Comparison of ENCODE assay signal across 24 cellular contexts in the genomic region with DNA sequence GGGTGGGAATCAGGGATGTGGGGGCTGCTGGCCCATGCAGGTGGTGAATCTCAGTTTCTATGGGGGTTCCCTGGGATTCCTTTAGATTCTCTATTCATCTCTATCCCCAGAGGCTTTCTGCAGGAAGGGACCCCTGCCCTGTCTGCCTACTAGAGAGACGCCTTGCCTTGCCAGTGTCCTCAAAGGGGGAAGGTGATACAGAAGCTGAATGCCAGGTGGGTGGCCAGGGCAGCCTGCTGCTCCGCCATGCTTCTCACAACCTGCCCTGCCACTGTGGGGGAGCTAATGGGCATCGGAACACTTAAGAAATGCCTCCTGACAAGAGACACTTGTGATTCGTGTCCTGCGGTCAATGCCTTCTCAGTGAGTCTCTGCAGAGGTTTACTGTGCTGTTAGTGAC.
DNase-seq lines count a peak whose midpoint lies in the region; ATAC-seq, FAIRE-seq and TF ChIP-seq lines count a peak whose summit lies in the region.
"Had no signal": no experiment of that assay in that cellular context is flagged by ENCODE, and none has a peak within 500 bp of the region (broad histone marks: within the 10 kb centered on the region; RNA-seq: fewer than 3 reads in every experiment).

No MANE protein-coding gene starts in this region.

- no peaks in the 10 kb centered on the region for H3K9me2 ChIP-seq in GM23338 (ENCODE audit: insufficient read depth)
- H3K9me2 ChIP-seq in hepatocyte (replicated peaks; ENCODE audit: insufficient read depth), result no peaks in the 10 kb centered on the region

- no peak overlapping the region for H3K27ac ChIP-seq in GM23338 (ENCODE audit: low read depth)
- no peak overlapping the region for H3K27ac ChIP-seq in H9 (ENCODE audit: insufficient read length, low read depth, low read length)
- H3K27ac ChIP-seq in H1 (ENCODE audit: low read depth, low read length), result no peak overlapping the region
- no peak overlapping the region for H3K27ac ChIP-seq in CD4-positive, alpha-beta memory T cell (ENCODE audit: low read depth, low read length)
- H3K27ac ChIP-seq in hepatocyte, result no peak overlapping the region
- H3K27ac ChIP-seq: BLaER1 had no signal

- no peaks in the 10 kb centered on the region for H3K27me3 ChIP-seq in GM23338 (ENCODE audit: insufficient read depth)
- H3K27me3 ChIP-seq in H9 (ENCODE audit: insufficient read depth, low read length), result no peaks in the 10 kb centered on the region
- no peaks in the 10 kb centered on the region for H3K27me3 ChIP-seq in H1 (replicated peaks in 1 of 4; ENCODE audit: control insufficient read depth in 3 of 4, extremely low read depth in 1 of 4, insufficient read depth in 3 of 4, low read length in 3 of 4)
- H3K27me3 ChIP-seq in CD4-positive, alpha-beta memory T cell (ENCODE audit: insufficient read depth, low read length), result no peaks in the 10 kb centered on the region
- H3K27me3 ChIP-seq in hepatocyte, result peaks cover 67% of the 10 kb centered on the region
- H3K27me3 ChIP-seq: BE2C, BLaER1 had no signal

- H2BK120ac ChIP-seq in H9 (ENCODE audit: low read depth, low read length, poor library complexity, severe bottlenecking) (no peak overlapping the region), H1 (replicated peaks; ENCODE audit: low read depth, low read length) (no peak overlapping the region)

- H3K27me3 Mint-ChIP-seq in GM23338 (ENCODE audit: insufficient read depth, low read depth, poor library complexity), result peaks cover 2% of the 10 kb centered on the region
- peaks cover 8% of the 10 kb centered on the region for H3K27me3 Mint-ChIP-seq in H9 (ENCODE audit: low read depth)
- H3K27me3 Mint-ChIP-seq in CD4-positive, alpha-beta memory T cell, result no peaks in the 10 kb centered on the region
- H3K27me3 Mint-ChIP-seq: CD4-positive, CD25-positive, alpha-beta regulatory T cell had no signal

- H3K23me2 ChIP-seq in H9 (ENCODE audit: insufficient read length, low read depth, low read length, poor library complexity, severe bottlenecking) (no peaks in the 10 kb centered on the region), H1 (ENCODE audit: low read depth, low read length) (no peaks in the 10 kb centered on the region)

- H3K79me2 ChIP-seq in GM23338 (replicated peaks; ENCODE audit: insufficient read depth) (no peaks in the 10 kb centered on the region), H9 (ENCODE audit: insufficient read depth, low read length) (no peaks in the 10 kb centered on the region), H1 (ENCODE audit: control insufficient read depth in 1 of 2, insufficient read depth in 2 of 2, low read length in 2 of 2) (no peaks in the 10 kb centered on the region), hepatocyte (no peaks in the 10 kb centered on the region)

- H3K56ac ChIP-seq in H9 (ENCODE audit: insufficient read length, low read depth, low read length), result no peak overlapping the region
- H3K56ac ChIP-seq in H1 (replicated peaks; ENCODE audit: insufficient read length, low read depth, low read length), result no peak overlapping the region

- FAIRE-seq in H1 (lab: Jason Lieb, UNC), result no peak
- FAIRE-seq: A204.1, D721Med, G401.6, GM12891 had no signal

- no peak for DNase-seq in GM23338 (ENCODE audit: low spot score)
- DNase-seq in H9, result no peak
- DNase-seq in H1 (ENCODE audit: low read depth in 1 of 2, low spot score in 2 of 2), result no peak
- peak; percentile 19 for DNase-seq in epithelial cell of esophagus (ENCODE audit: low read depth)
- no peak for DNase-seq in activated gamma-delta T cell (lab: John Stamatoyannopoulos, UW)
- DNase-seq in CD4-positive, alpha-beta memory T cell, result no peak
- DNase-seq in hepatocyte (ENCODE audit: low spot score), result no peak
- DNase-seq: 8988T; ACHN; BE2C; C1 segment of cervical spinal cord; Caco-2; Calu3; CD4-positive, CD25-positive, alpha-beta regulatory T cell; CD8-positive, alpha-beta T cell; DMS79 treated with DMSO at 0.1 percent for 48 hours; GF-D8 had no signal

- H2BK20ac ChIP-seq in H9 (ENCODE audit: low read depth, low read length, poor library complexity, severe bottlenecking), result no peak overlapping the region
- H2BK20ac ChIP-seq in H1 (ENCODE audit: low read length), result no peak overlapping the region

- no peak overlapping the region for H2BK15ac ChIP-seq in H9 (ENCODE audit: low read depth, low read length)
- no peak overlapping the region for H2BK15ac ChIP-seq in H1 (ENCODE audit: low read length)

- no peak overlapping the region for H3K4me3 Mint-ChIP-seq in GM23338
- H3K4me3 Mint-ChIP-seq in H9, result no peak overlapping the region
- no peak overlapping the region for H3K4me3 Mint-ChIP-seq in CD4-positive, alpha-beta memory T cell
- H3K4me3 Mint-ChIP-seq: CD14-positive monocyte; CD4-positive, CD25-positive, alpha-beta regulatory T cell; CD8-positive, alpha-beta T cell had no signal

- H3K4ac ChIP-seq in H9 (ENCODE audit: low read depth, low read length) (no peak overlapping the region), H1 (replicated peaks; ENCODE audit: insufficient read length, low read depth, low read length) (no peak overlapping the region)

- H3K27ac Mint-ChIP-seq in GM23338 (no peak overlapping the region), H9 (no peak overlapping the region)
- no peak overlapping the region for H3K27ac Mint-ChIP-seq in CD4-positive, alpha-beta memory T cell
- H3K27ac Mint-ChIP-seq: CD14-positive monocyte; CD4-positive, CD25-positive, alpha-beta regulatory T cell; CD8-positive, alpha-beta T cell had no signal

- H3K4me1 ChIP-seq in GM23338 (ENCODE audit: insufficient read depth), result peaks cover 16% of the 10 kb centered on the region
- peaks cover under 1% of the 10 kb centered on the region; the same call in 1 of the 2 replicates for H3K4me1 ChIP-seq in H9 (ENCODE audit: insufficient read depth, low read length)
- peaks cover 3 to 6% (median 5%) of the 10 kb centered on the region in 4 experiments; a peak in 6 of 7 replicates for H3K4me1 ChIP-seq in H1 (replicated peaks in 1 of 4; ENCODE audit: control insufficient read depth in 3 of 4, insufficient read depth in 4 of 4, low read length in 3 of 4)
- no peaks in the 10 kb centered on the region for H3K4me1 ChIP-seq in CD4-positive, alpha-beta memory T cell (ENCODE audit: insufficient read depth, low read length)
- no peaks in the 10 kb centered on the region for H3K4me1 ChIP-seq in hepatocyte (ENCODE audit: insufficient read depth)
- H3K4me1 ChIP-seq: BE2C, BLaER1 had no signal

- H2BK12ac ChIP-seq in H9 (ENCODE audit: insufficient read length, low read depth, low read length) (no peak overlapping the region), H1 (ENCODE audit: low read depth, low read length) (peak overlapping the region; percentile 27; the same call in 1 of the 2 replicates)

- H3K4me2 ChIP-seq in GM23338 (no peak overlapping the region), H9 (ENCODE audit: insufficient read depth, insufficient read length, low read length) (no peak overlapping the region), H1 (ENCODE audit: insufficient read depth in 1 of 2, low read depth in 2 of 2, low read length in 2 of 2) (no peak overlapping the region), hepatocyte (no peak overlapping the region)
- H3K4me2 ChIP-seq: BLaER1 had no signal

- no peak for TF ChIP-seq POLR2A in H1 (IDR thresholded peaks at IDR 0.05; ENCODE audit: control extremely low read depth in 1 of 2, low read depth in 2 of 2, low read length in 2 of 2)

- intact Hi-C loops in CD4-positive, alpha-beta memory T cell (cut with micrococcal nuclease), result no loop called here

- H4K8ac ChIP-seq in H9 (replicated peaks; ENCODE audit: insufficient read length, low read depth, low read length) (peak overlapping the region; percentile 79), H1 (ENCODE audit: extremely low read depth, insufficient read depth, low read length) (no peak overlapping the region)

- H3K18ac ChIP-seq in H9 (ENCODE audit: insufficient read length, low read depth, low read length), result no peak overlapping the region
- no peak overlapping the region for H3K18ac ChIP-seq in H1 (ENCODE audit: extremely low read depth, low read length)

- H3K23ac ChIP-seq in H9 (ENCODE audit: insufficient read length, low read depth, low read length) (no peak overlapping the region), H1 (ENCODE audit: insufficient read length) (no peak overlapping the region)

- WGBS in H9 (ENCODE audit: extremely low coverage, insufficient read length, low lambda C conversion rate), result no CpG with 5 or more reads among the region's 5 CpGs
- WGBS in H1 (ENCODE audit: extremely low coverage in 1 of 2, insufficient coverage in 1 of 2, insufficient read length in 1 of 2, insufficient replicate concordance in 2 of 2, low coverage in 1 of 2, low lambda C conversion rate in 2 of 2, missing lambda C conversion rate in 1 of 2), 2 experiments, result 89% methylated on average over 5 of the region's 5 CpGs; no CpG with 5 or more reads in 1 of the 2 experiments
- 91% methylated on average over 5 of the region's 5 CpGs for WGBS in hepatocyte (ENCODE audit: low lambda C conversion rate, missing lambda C conversion rate)

- H3K9me3 ChIP-seq in H9 (ENCODE audit: control insufficient read depth, low read depth, low read length) (no peaks in the 10 kb centered on the region), H1 (ENCODE audit: insufficient read depth in 2 of 2, low read depth in 1 of 2, low read length in 1 of 2) (no peaks in the 10 kb centered on the region), hepatocyte (ENCODE audit: low read depth) (no peaks in the 10 kb centered on the region)
- no peaks in the 10 kb centered on the region for H3K9me3 ChIP-seq in CD4-positive, alpha-beta memory T cell (ENCODE audit: control insufficient read depth in 1 of 2, low read length in 2 of 2)
- H3K9me3 ChIP-seq: BE2C, BLaER1, Caco-2 had no signal

- CTCF ChIA-PET in H1 (lab: Charles Lee; ENCODE audit: partially characterized antibody), result no interaction called here
- CTCF ChIA-PET in CD4-positive, alpha-beta memory T cell (lab: Charles Lee; ENCODE audit: partially characterized antibody), result no interaction called here

- TF ChIP-seq CTCF in GM23338 (conservative IDR thresholded peaks at IDR 0.05; ENCODE audit: low read depth in 2 of 2), result no peak
- no peak for TF ChIP-seq CTCF in H9 (conservative IDR thresholded peaks at IDR 0.05)
- no peak for TF ChIP-seq CTCF in H1 (IDR thresholded peaks at IDR 0.05; ENCODE audit: control extremely low read depth in 1 of 3, insufficient read depth in 1 of 3, low read depth in 1 of 3, low read length in 3 of 3)
- TF ChIP-seq CTCF in epithelial cell of esophagus (IDR thresholded peaks at IDR 0.05; ENCODE audit: insufficient read depth, low read depth, low read length, missing control alignments), result no peak
- no peak for TF ChIP-seq CTCF in hepatocyte (IDR thresholded peaks at IDR 0.05; ENCODE audit: poor library complexity)

- POLR2A ChIA-PET in H1 (lab: Charles Lee; ENCODE audit: partially characterized antibody), result no interaction called here
- POLR2A ChIA-PET in CD4-positive, alpha-beta memory T cell (lab: Charles Lee; ENCODE audit: partially characterized antibody), result no interaction called here

- H3K9me3 Mint-ChIP-seq in GM23338, result no peaks in the 10 kb centered on the region
- no peaks in the 10 kb centered on the region; a peak in 1 of 5 replicates for H3K9me3 Mint-ChIP-seq in H9
- H3K9me3 Mint-ChIP-seq in CD4-positive, alpha-beta memory T cell, result peaks cover 0 to 2% (median 0%) of the 10 kb centered on the region in 8 donors
- H3K9me3 Mint-ChIP-seq: CD14-positive monocyte; CD4-positive, CD25-positive, alpha-beta regulatory T cell; CD8-positive, alpha-beta T cell had no signal

- H3K36me3 Mint-ChIP-seq in GM23338 (ENCODE audit: low read depth), result no peaks in the 10 kb centered on the region
- no peaks in the 10 kb centered on the region for H3K36me3 Mint-ChIP-seq in H9 (ENCODE audit: insufficient read depth in 1 of 3, low read depth in 3 of 3)
- H3K36me3 Mint-ChIP-seq in CD4-positive, alpha-beta memory T cell, result no peaks in the 10 kb centered on the region
- H3K36me3 Mint-ChIP-seq: CD14-positive monocyte; CD4-positive, CD25-positive, alpha-beta regulatory T cell; CD8-positive, alpha-beta T cell had no signal

- H4K5ac ChIP-seq in H9 (ENCODE audit: insufficient read length, low read depth, low read length) (no peak overlapping the region), H1 (ENCODE audit: insufficient read length, low read depth, low read length) (no peak overlapping the region)

- H4K91ac ChIP-seq in H9 (ENCODE audit: insufficient read length, low read depth, low read length) (no peak overlapping the region), H1 (replicated peaks; ENCODE audit: insufficient read length, low read length) (peak overlapping the region; percentile 52)

- no peaks in the 10 kb centered on the region for H3F3A ChIP-seq in GM23338 (replicated peaks; ENCODE audit: low read depth)

- H3K79me1 ChIP-seq in H9 (ENCODE audit: insufficient read depth, low read depth, low read length, poor library complexity, severe bottlenecking) (no peaks in the 10 kb centered on the region), H1 (ENCODE audit: low read depth, low read length) (no peaks in the 10 kb centered on the region)

- ATAC-seq in GM23338 (no peak), GM18868 (IDR thresholded peaks at IDR 0.05; ENCODE audit: unreplicated experiment) (no peak)
- ATAC-seq: CD8-positive, alpha-beta T cell had no signal

- no peak overlapping the region for H2AK5ac ChIP-seq in H9 (ENCODE audit: insufficient read length, low read length)
- H2AK5ac ChIP-seq in H1 (ENCODE audit: low read depth, low read length), result no peak overlapping the region

- H3K4me1 Mint-ChIP-seq in GM23338 (peaks cover 28% of the 10 kb centered on the region), H9 (peaks cover 29 to 34% of the 10 kb centered on the region in 2 experiments)
- no peaks in the 10 kb centered on the region for H3K4me1 Mint-ChIP-seq in CD4-positive, alpha-beta memory T cell
- H3K4me1 Mint-ChIP-seq: CD14-positive monocyte; CD4-positive, CD25-positive, alpha-beta regulatory T cell had no signal

- no peak overlapping the region for H3T11ph ChIP-seq in H9 (ENCODE audit: low read length)

- no peak for TF ChIP-seq EP300 in H1 (IDR thresholded peaks at IDR 0.05; ENCODE audit: borderline replicate concordance in 1 of 2, low read depth in 2 of 2, low read length in 2 of 2)

- H4K20me1 ChIP-seq in GM23338 (replicated peaks; ENCODE audit: insufficient read depth) (no peaks in the 10 kb centered on the region), H9 (ENCODE audit: control insufficient read depth, insufficient read depth, insufficient read length) (no peaks in the 10 kb centered on the region), H1 (replicated peaks in 1 of 2; ENCODE audit: control insufficient read depth in 1 of 2, insufficient read depth in 2 of 2, low read length in 2 of 2) (no peaks in the 10 kb centered on the region), hepatocyte (ENCODE audit: insufficient read depth, poor library complexity, severe bottlenecking) (no peaks in the 10 kb centered on the region)
- H4K20me1 ChIP-seq: BLaER1 had no signal

- H2BK5ac ChIP-seq in H9 (ENCODE audit: insufficient read length, low read length) (no peak overlapping the region), H1 (ENCODE audit: low read depth, low read length) (peak overlapping the region; percentile 1; the same call in 1 of the 2 replicates)

- H3K9ac ChIP-seq in H9 (ENCODE audit: extremely low read depth, insufficient read length, low read length) (no peak overlapping the region), H1 (replicated peaks in 1 of 4; ENCODE audit: extremely low read depth in 1 of 4, low read depth in 3 of 4, low read length in 3 of 4) (no peak overlapping the region)
- H3K9ac ChIP-seq: BLaER1 had no signal

- TF ChIP-seq RAD21 in H1 (IDR thresholded peaks at IDR 0.05 in 1 of 2, conservative IDR thresholded peaks at IDR 0.05 in 1 of 2; ENCODE audit: low read depth in 2 of 2, low read length in 2 of 2), result no peak

- H3K36me3 ChIP-seq in GM23338 (ENCODE audit: insufficient read depth) (no peaks in the 10 kb centered on the region), H1 (ENCODE audit: control insufficient read depth in 2 of 4, insufficient read depth in 4 of 4, low read length in 3 of 4) (no peaks in the 10 kb centered on the region), hepatocyte (replicated peaks; ENCODE audit: insufficient read depth, low read depth) (no peaks in the 10 kb centered on the region)
- H3K36me3 ChIP-seq in CD4-positive, alpha-beta memory T cell (ENCODE audit: insufficient read depth, low read length), result no peaks in the 10 kb centered on the region
- H3K36me3 ChIP-seq: BE2C, BLaER1 had no signal

- H2AFZ ChIP-seq in GM23338, result peak overlapping the region; percentile 77; the same call in 1 of the 2 replicates
- no peak overlapping the region for H2AFZ ChIP-seq in H9 (ENCODE audit: low read length)
- H2AFZ ChIP-seq in H1 (ENCODE audit: low read length), result 0 out of 2 replicates have a peak overlapping the region, but pooled peaks have one; percentile 58
- no peak overlapping the region for H2AFZ ChIP-seq in hepatocyte

- H3K4me3 ChIP-seq in GM23338 (no peak overlapping the region), H1 (ENCODE audit: extremely low read depth in 1 of 4, insufficient read depth in 2 of 4, low read depth in 3 of 4, low read length in 4 of 4) (no peak overlapping the region), epithelial cell of esophagus (ENCODE audit: low read length) (no peak overlapping the region), hepatocyte (no peak overlapping the region)
- H3K4me3 ChIP-seq in CD4-positive, alpha-beta memory T cell (ENCODE audit: low read length in 2 of 2), result no peak overlapping the region
- H3K4me3 ChIP-seq: BLaER1 had no signal

- H3K14ac ChIP-seq in H9 (ENCODE audit: insufficient read depth, low read length) (no peak overlapping the region), H1 (ENCODE audit: insufficient read length) (no peak overlapping the region)

Comparison
In these comparisons a context has a peak if more than half of its experiments do, and no peak if none do; other contexts are left out.
1. H2AFZ ChIP-seq: peak in GM23338 (single experiment) and H1 (single experiment); none in H9 (single experiment) and hepatocyte (single experiment).